ENCODE assay signal across 8 cellular contexts in the genomic region with DNA sequence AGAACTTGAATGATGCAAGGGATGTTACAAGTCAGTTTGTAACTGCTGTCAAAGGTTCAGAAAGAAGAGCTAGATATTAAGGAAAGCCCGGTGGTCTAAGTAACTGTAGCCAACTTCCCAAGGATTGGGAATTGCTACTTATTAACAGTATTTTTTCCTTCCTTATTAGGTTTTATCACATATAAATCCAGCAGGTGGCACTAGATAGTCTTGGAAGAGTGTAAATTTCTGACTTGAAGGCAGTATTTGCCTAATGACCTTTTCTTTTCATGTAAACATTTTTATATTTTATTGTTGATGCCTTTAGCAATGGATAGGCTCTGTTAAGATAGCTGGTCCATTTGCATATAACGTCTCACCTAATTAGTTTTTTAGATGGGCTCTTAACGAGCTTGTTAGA. TPM values are rescaled to one million over a fixed set of nuclear protein-coding genes. Genes with fewer than 3 reads are reported as not detected.
DNase-seq lines count a peak whose midpoint lies in the region; ATAC-seq, FAIRE-seq and TF ChIP-seq lines count a peak whose summit lies in the region.

No MANE protein-coding gene starts in this region.

- FAIRE-seq in small intestine (lab: Jason Lieb, UNC) = no peak

- no peaks in the 10 kb centered on the region for H3K9me3 Mint-ChIP-seq in activated naive CD4-positive, alpha-beta T cell treated with anti-CD3 and anti-CD28 coated beads, Interleukin-2, amount 10 ng/mL, durations not matched to agents 7 days and 5 days

- H3K4me1 ChIP-seq in esophagus muscularis mucosa (peaks cover 0 to 9% (median 8%) of the 10 kb centered on the region in 4 donors), small intestine (ENCODE audit: control insufficient read depth in 2 of 2, insufficient read depth in 1 of 2, low read depth in 1 of 2, low read length in 1 of 2) (no peaks in the 10 kb centered on the region)

- H3K27me3 ChIP-seq in esophagus muscularis mucosa (no peaks in the 10 kb centered on the region), small intestine (ENCODE audit: control insufficient read depth in 2 of 2, insufficient read depth in 2 of 2, low read length in 2 of 2) (no peaks in the 10 kb centered on the region)

- CTCF ChIA-PET in activated naive CD4-positive, alpha-beta T cell treated with anti-CD3 and anti-CD28 coated beads, Interleukin-2, amount 10 ng/mL, durations not matched to agents 7 days and 5 days (lab: Charles Lee) = interaction anchor here (0.7 to 1.7 kb wide), 13 partner anchors 9 to 758 kb away, joined by 3 to 9 read pairs (median 4); no protein-coding TSS in a partner anchor

- H3K36me3 ChIP-seq in esophagus muscularis mucosa (no peaks in the 10 kb centered on the region), small intestine (ENCODE audit: control insufficient read depth in 2 of 2, insufficient read depth in 2 of 2, low read length in 2 of 2) (no peaks in the 10 kb centered on the region)

- no peak for ATAC-seq in esophagus mucosa

- WGBS in esophagus muscularis mucosa = 44% methylated on average over 3 of the region's 3 CpGs
- 50 to 66% (median 64%) methylated on average over 3 of the region's 3 CpGs for WGBS in small intestine, 3 donors

- H3K4me3 Mint-ChIP-seq in activated naive CD4-positive, alpha-beta T cell treated with anti-CD3 and anti-CD28 coated beads, Interleukin-2, amount 10 ng/mL, durations not matched to agents 7 days and 5 days = no peak overlapping the region

- intact Hi-C loops in esophagus muscularis mucosa (cut with DNase I) = no loop called here

- H3K36me3 Mint-ChIP-seq in activated naive CD4-positive, alpha-beta T cell treated with anti-CD3 and anti-CD28 coated beads, Interleukin-2, amount 10 ng/mL, durations not matched to agents 7 days and 5 days = peaks cover 22% of the 10 kb centered on the region

- H3K4me3 ChIP-seq in esophagus muscularis mucosa = no peak overlapping the region
- no peak overlapping the region for H3K4me3 ChIP-seq in small intestine (ENCODE audit: low read depth in 1 of 2, low read length in 2 of 2)

- H3K27me3 Mint-ChIP-seq in activated naive CD4-positive, alpha-beta T cell treated with anti-CD3 and anti-CD28 coated beads, Interleukin-2, amount 10 ng/mL, durations not matched to agents 7 days and 5 days = no peaks in the 10 kb centered on the region

- H3K27ac ChIP-seq in esophagus muscularis mucosa (replicated peaks in 1 of 4) = no peak overlapping the region
- no peak overlapping the region for H3K27ac ChIP-seq in small intestine (ENCODE audit: low read depth in 1 of 2, low read length in 1 of 2)

- peak; percentile 46 to 49 (median 47) for TF ChIP-seq CTCF in esophagus muscularis mucosa (IDR thresholded peaks at IDR 0.05)

- TF ChIP-seq POLR2A in esophagus muscularis mucosa (IDR thresholded peaks at IDR 0.05; ENCODE audit: low read depth) = no peak

- H3K9me3 ChIP-seq in esophagus muscularis mucosa = no peaks in the 10 kb centered on the region
- H3K9me3 ChIP-seq in small intestine (ENCODE audit: control insufficient read depth, low read depth) = no peaks in the 10 kb centered on the region

- peak; percentile 28 for DNase-seq in NCI-H2196 (lab: John Stamatoyannopoulos, UW; ENCODE audit: unreplicated experiment)
- DNase-seq in NCI-H2196 treated with DMSO at 0.1 percent for 48 hours (lab: John Stamatoyannopoulos, UW; ENCODE audit: unreplicated experiment) = no peak
- peak; percentile 25 for DNase-seq in NCI-H460 (ENCODE audit: extremely low read depth, low read depth)
- no peak for DNase-seq in esophagus muscularis mucosa (ENCODE audit: extremely low spot score)
- DNase-seq in small intestine = peak; percentile 28
- no peak for DNase-seq in NCI-H1436 (lab: John Stamatoyannopoulos, UW)
- no peak for DNase-seq in activated naive CD4-positive, alpha-beta T cell treated with anti-CD3 and anti-CD28 coated beads, Interleukin-2, amount 10 ng/mL, durations not matched to agents 7 days and 5 days

- no peaks in the 10 kb centered on the region for H3K4me1 Mint-ChIP-seq in activated naive CD4-positive, alpha-beta T cell treated with anti-CD3 and anti-CD28 coated beads, Interleukin-2, amount 10 ng/mL, durations not matched to agents 7 days and 5 days

- no peak for TF ChIP-seq EP300 in esophagus muscularis mucosa (IDR thresholded peaks at IDR 0.05)

- no peak overlapping the region for H3K27ac Mint-ChIP-seq in activated naive CD4-positive, alpha-beta T cell treated with anti-CD3 and anti-CD28 coated beads, Interleukin-2, amount 10 ng/mL, durations not matched to agents 7 days and 5 days

RNA-seq across cellular contexts. Expression of gene ANLN, which starts 51.2 kb away (rescaled TPM):
- total RNA-seq in NCI-H460 (2014; rRNA removed; shearing (Covaris generic)) = 84.9 and 85.1 TPM in 2 replicates
- 111 and 144 TPM in 2 replicates for polyA plus RNA-seq in NCI-H460 (2014; cell fraction: nucleus; rRNA removed)
- total RNA-seq in esophagus muscularis mucosa (10 to 100 TPM in 2 of 4 donors, 1 to 10 TPM in 2; 4.1 to 11.2 (median 8.0) TPM), esophagus mucosa (43.2 TPM)
- polyA plus RNA-seq in small intestine = 10 to 100 TPM in 1 of 3 donors, 1 to 10 TPM in 2; 1.1 to 12.8 (median 3.1) TPM

Comparison
In these comparisons a context has a peak if more than half of its experiments do, and no peak if none do; other contexts are left out.
1. DNase-seq: peak in NCI-H2196 (single experiment), NCI-H460 (single experiment) and small intestine (single experiment); none in NCI-H2196 treated with DMSO at 0.1 percent for 48 hours (single experiment), esophagus muscularis mucosa (single experiment), NCI-H1436 (single experiment) and activated naive CD4-positive, alpha-beta T cell treated with anti-CD3 and anti-CD28 coated beads, Interleukin-2, amount 10 ng/mL, durations not matched to agents 7 days and 5 days (single experiment).